1 cellular context compared by ENCODE assay signal in genomic region chr7:29229056-29229455, GRCh38.
TF ChIP-seq lines count a peak whose summit lies in the region.

No MANE protein-coding gene starts in this region.

TF ChIP-seq in WTC11, 78 proteins besides CTCF, POLR2A, EP300 and RAD21 (continued from another document):
- TF ChIP-seq NFYB (CRISPR knock-in tag; conservative IDR thresholded peaks at IDR 0.05; ENCODE audit: low read depth) (no peak), ZNF281 (CRISPR knock-in tag; IDR thresholded peaks at IDR 0.05) (no peak), ZNF396 (CRISPR knock-in tag; IDR thresholded peaks at IDR 0.05; ENCODE audit: borderline replicate concordance) (no peak)
